Comparison of ENCODE assay signal across 9 cellular contexts in genomic region chr11:68039526-68040086, GRCh38. TPM values are rescaled to one million over a fixed set of nuclear protein-coding genes. Genes with fewer than 3 reads are reported as not detected.
DNase-seq lines count a peak whose midpoint lies in the region; ATAC-seq, FAIRE-seq and TF ChIP-seq lines count a peak whose summit lies in the region.
"Had no signal": no experiment of that assay in that cellular context is flagged by ENCODE, and none has a peak within 500 bp of the region (broad histone marks: within the 10 kb centered on the region; RNA-seq: fewer than 3 reads in every experiment).

No MANE protein-coding gene starts in this region.

- 11 to 26% (median 17%) methylated on average over 7 to 10 of the region's 10 CpGs for WGBS in stomach, 5 donors

- H3K27ac ChIP-seq in WERI-Rb-1 (peak overlapping the region; percentile 79), stomach (peak overlapping the region; percentile 87 to 93 (median 91))

- DNase-seq in T-helper 1 cell (no peak), WERI-Rb-1 (no peak), hepatic stellate cell (ENCODE audit: low spot score) (peak; percentile 52), stomach (no peak), GM12891 (ENCODE audit: insufficient read length, low spot score) (no peak), NCI-H345 treated with DMSO at 0.1 percent for 48 hours (lab: John Stamatoyannopoulos, UW; ENCODE audit: unreplicated experiment) (no peak)

- intact Hi-C loops in stomach (cut with DNase I; ENCODE audit: low total_unique reads) = no loop called here

- H3K27me3 ChIP-seq in WERI-Rb-1 (ENCODE audit: insufficient read depth, low read depth, severe bottlenecking) (no peaks in the 10 kb centered on the region), stomach (no peaks in the 10 kb centered on the region)

- peak overlapping the region; percentile 91 for H3K27ac Mint-ChIP-seq in T-helper 1 cell treated with Interleukin-12 subunit alpha and Interleukin-12 subunit beta and Interleukin-4 antibody, amounts not matched to agents 30 μg/mL and 1 μg/mL, for 36 hours

- no peak for ATAC-seq in HG03469 (IDR thresholded peaks at IDR 0.05; ENCODE audit: unreplicated experiment)

- TF ChIP-seq POLR2A in stomach (IDR thresholded peaks at IDR 0.05) (no peak), GM12891 (IDR thresholded peaks at IDR 0.05; ENCODE audit: low read depth, low read length) (no peak)

- no peak for FAIRE-seq in GM12891 (lab: Jason Lieb, UNC)
- FAIRE-seq: TTC549 had no signal

- peaks cover 55 to 89% (median 75%) of the 10 kb centered on the region in 4 donors for H3K4me1 ChIP-seq in stomach

- no peak for TF ChIP-seq CTCF in WERI-Rb-1 (IDR thresholded peaks at IDR 0.05; ENCODE audit: low read depth, low read length)
- TF ChIP-seq CTCF in stomach (IDR thresholded peaks at IDR 0.05) = no peak

- peaks cover 20% of the 10 kb centered on the region for H3K4me1 Mint-ChIP-seq in T-helper 1 cell treated with Interleukin-12 subunit alpha and Interleukin-12 subunit beta and Interleukin-4 antibody, amounts not matched to agents 30 μg/mL and 1 μg/mL, for 36 hours (ENCODE audit: low read depth)

- H3K36me3 ChIP-seq in WERI-Rb-1 (no peaks in the 10 kb centered on the region; the same call in 1 of the 2 replicates), stomach (peaks cover 20 to 55% (median 51%) of the 10 kb centered on the region in 4 donors)

- H3K36me3 Mint-ChIP-seq in T-helper 1 cell treated with Interleukin-12 subunit alpha and Interleukin-12 subunit beta and Interleukin-4 antibody, amounts not matched to agents 30 μg/mL and 1 μg/mL, for 36 hours (ENCODE audit: low read depth) = peaks cover 4% of the 10 kb centered on the region

- no peak overlapping the region for H3K4me3 ChIP-seq in WERI-Rb-1 (ENCODE audit: low read depth, low read length)
- peak overlapping the region; percentile 54 to 76 (median 70) for H3K4me3 ChIP-seq in stomach

- H3K27me3 Mint-ChIP-seq in T-helper 1 cell treated with Interleukin-12 subunit alpha and Interleukin-12 subunit beta and Interleukin-4 antibody, amounts not matched to agents 30 μg/mL and 1 μg/mL, for 36 hours (ENCODE audit: low read depth) = no peaks in the 10 kb centered on the region

- H3K4me3 Mint-ChIP-seq in T-helper 1 cell treated with Interleukin-12 subunit alpha and Interleukin-12 subunit beta and Interleukin-4 antibody, amounts not matched to agents 30 μg/mL and 1 μg/mL, for 36 hours = peak overlapping the region; percentile 90

- TF ChIP-seq EP300 in stomach (IDR thresholded peaks at IDR 0.05) = no peak

- no peaks in the 10 kb centered on the region for H3K9me3 Mint-ChIP-seq in T-helper 1 cell treated with Interleukin-12 subunit alpha and Interleukin-12 subunit beta and Interleukin-4 antibody, amounts not matched to agents 30 μg/mL and 1 μg/mL, for 36 hours

- no peaks in the 10 kb centered on the region for H3K9me3 ChIP-seq in WERI-Rb-1 (ENCODE audit: severe bottlenecking)
- H3K9me3 ChIP-seq in stomach = no peaks in the 10 kb centered on the region

TF ChIP-seq in GM12891, 5 proteins besides CTCF, POLR2A, EP300 and RAD21:
- TF ChIP-seq PAX5 (IDR thresholded peaks at IDR 0.05; ENCODE audit: insufficient read depth, low read length, severe bottlenecking) (no peak), TAF1 (IDR thresholded peaks at IDR 0.05; ENCODE audit: low read depth, low read length) (no peak), POLR2AphosphoS5 (IDR thresholded peaks at IDR 0.05; ENCODE audit: low read depth, low read length) (no peak), SPI1 (IDR thresholded peaks at IDR 0.05; ENCODE audit: low read depth, low read length) (no peak), POU2F2 (IDR thresholded peaks at IDR 0.05; ENCODE audit: low read depth, low read length) (no peak)

RNA-seq across cellular contexts. Expression of gene TCIRG1, which starts 0.8 kb away (rescaled TPM):
- 100 to 1,000 TPM in 4 of 5 donors, 10 to 100 TPM in 1; 46.3 to 835 (median 484) TPM for total RNA-seq in stomach
- 100 to 1,000 TPM in 2 of 3 donors, 10 to 100 TPM in 1; 96.7 to 147 (median 111) TPM for polyA plus RNA-seq in stomach
- 85.7 TPM for polyA plus RNA-seq in GM12891 (2012; ENCODE audit: low read depth, missing spikeins)

RNA-seq across cellular contexts. Expression of gene NDUFS8, which starts 9.1 kb away (rescaled TPM):
- 100 to 1,000 TPM in 3 of 5 donors, 10 to 100 TPM in 2; 52.0 to 310 (median 123) TPM for total RNA-seq in stomach
- polyA plus RNA-seq in stomach = 100 to 1,000 TPM; 187 to 263 (median 224) TPM
- 127 TPM for polyA plus RNA-seq in GM12891 (2012; ENCODE audit: low read depth, missing spikeins)

RNA-seq across cellular contexts. Expression of gene ALDH3B1, which starts 29.5 kb away (rescaled TPM):
- total RNA-seq in stomach = 10 to 100 TPM in 3 of 5 donors, 1 to 10 TPM in 2; 2.9 to 55.0 (median 21.2) TPM
- polyA plus RNA-seq in stomach = 10 to 100 TPM in 2 of 3 donors, 1 to 10 TPM in 1; 6.7 to 13.3 (median 12.7) TPM
- 0.06 TPM for polyA plus RNA-seq in GM12891 (2012; ENCODE audit: low read depth, missing spikeins)

RNA-seq across cellular contexts. Expression of gene UNC93B1, which starts 35.7 kb away (rescaled TPM):
- 100 to 1,000 TPM in 1 of 5 donors, 10 to 100 TPM in 4; 33.8 to 215 (median 43.6) TPM for total RNA-seq in stomach
- 10 to 100 TPM; 11.6 to 33.7 (median 15.6) TPM for polyA plus RNA-seq in stomach
- polyA plus RNA-seq in GM12891 (2012; ENCODE audit: low read depth, missing spikeins) = 34.5 TPM
